Comparison of ENCODE assay signal across 8 cellular contexts in the genomic region with DNA sequence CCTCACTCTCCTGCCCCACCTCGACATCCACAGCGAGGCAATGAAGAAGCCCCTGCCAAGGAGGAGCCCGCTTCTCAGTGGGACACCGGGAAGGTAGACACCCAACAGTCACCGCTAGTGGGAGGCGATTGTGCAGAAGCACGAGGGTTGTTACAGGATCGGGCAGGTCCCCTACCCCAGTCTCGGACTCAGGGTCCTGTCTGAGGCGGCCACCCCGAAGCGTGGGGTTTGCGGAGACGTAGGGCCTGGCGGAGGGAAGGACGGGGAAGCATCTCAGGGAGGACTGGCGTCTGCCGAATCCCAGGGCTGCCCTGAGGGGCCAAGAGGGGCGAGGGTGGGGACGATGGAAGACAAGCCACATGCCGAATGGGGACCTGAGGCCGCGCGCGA.
A peak's percentile ranks its signal among the peaks of the same experiment; 100 is the strongest.
DNase-seq lines count a peak whose midpoint lies in the region; ATAC-seq, FAIRE-seq and TF ChIP-seq lines count a peak whose summit lies in the region.
"Not testable (repeated sequence)": the region's sequence is repeated elsewhere in the genome, so short reads cannot be mapped to it uniquely, and the experiment has no call there.

No MANE protein-coding gene starts in this region.

- not testable (repeated sequence) for H3K27me3 ChIP-seq in KMS-11 (ENCODE audit: insufficient read depth, low read depth); dorsolateral prefrontal cortex; kidney epithelial cell (ENCODE audit: control insufficient read depth, insufficient read depth, low read length)

- not testable (repeated sequence) for H4K20me1 ChIP-seq in KMS-11 (ENCODE audit: insufficient read depth)

- peak overlapping the region; percentile 56; the same call in 1 of the 2 replicates for H3K9ac ChIP-seq in KMS-11

- H3K36me3 Mint-ChIP-seq in activated CD4-positive, alpha-beta memory T cell treated with anti-CD3 and anti-CD28 coated beads, Interleukin-2, amount 10 ng/mL, durations not matched to agents 7 days and 5 days (ENCODE audit: low read depth); progenitor cell of endocrine pancreas (ENCODE audit: insufficient read depth): not testable (repeated sequence)

- intact Hi-C loops in dorsolateral prefrontal cortex (cut with DNase I) = not testable (repeated sequence)

- CTCF ChIA-PET in A549 (lab: Yijun Ruan, JAX); activated CD4-positive, alpha-beta memory T cell treated with anti-CD3 and anti-CD28 coated beads, Interleukin-2, amount 10 ng/mL, durations not matched to agents 7 days and 5 days (lab: Charles Lee): not testable (repeated sequence)

- not testable (repeated sequence) for H3K79me2 ChIP-seq in KMS-11 (ENCODE audit: insufficient read depth, low read depth)

- TF ChIP-seq RAD21 in A549 (conservative IDR thresholded peaks at IDR 0.05 in 1 of 2, IDR thresholded peaks at IDR 0.05 in 1 of 2) = not testable (repeated sequence)

- peaks cover 30% of the 10 kb centered on the region for H3K4me1 Mint-ChIP-seq in activated CD4-positive, alpha-beta memory T cell treated with anti-CD3 and anti-CD28 coated beads, Interleukin-2, amount 10 ng/mL, durations not matched to agents 7 days and 5 days
- peaks cover 17% of the 10 kb centered on the region for H3K4me1 Mint-ChIP-seq in progenitor cell of endocrine pancreas (ENCODE audit: low read depth)

- H3K9me3 Mint-ChIP-seq in activated CD4-positive, alpha-beta memory T cell treated with anti-CD3 and anti-CD28 coated beads, Interleukin-2, amount 10 ng/mL, durations not matched to agents 7 days and 5 days; progenitor cell of endocrine pancreas (ENCODE audit: low read depth): not testable (repeated sequence)

- POLR2A ChIA-PET in A549 (lab: Yijun Ruan, JAX); activated CD4-positive, alpha-beta memory T cell treated with anti-CD3 and anti-CD28 coated beads, Interleukin-2, amount 10 ng/mL, durations not matched to agents 7 days and 5 days (lab: Charles Lee): not testable (repeated sequence)

- H3K4me1 ChIP-seq in A549 = not testable (repeated sequence)
- H3K4me1 ChIP-seq in KMS-11 (ENCODE audit: low read depth, poor library complexity, severe bottlenecking) = peaks cover 12% of the 10 kb centered on the region

- not testable (repeated sequence) for H3K27me3 Mint-ChIP-seq in activated CD4-positive, alpha-beta memory T cell treated with anti-CD3 and anti-CD28 coated beads, Interleukin-2, amount 10 ng/mL, durations not matched to agents 7 days and 5 days; progenitor cell of endocrine pancreas

- peak overlapping the region; percentile 85 for H3K4me3 Mint-ChIP-seq in activated CD4-positive, alpha-beta memory T cell treated with anti-CD3 and anti-CD28 coated beads, Interleukin-2, amount 10 ng/mL, durations not matched to agents 7 days and 5 days
- peak overlapping the region; percentile 95 for H3K4me3 Mint-ChIP-seq in progenitor cell of endocrine pancreas (ENCODE audit: low read depth)

- not testable (repeated sequence) for TF ChIP-seq CTCF in A549 (IDR thresholded peaks at IDR 0.05); KMS-11 (conservative IDR thresholded peaks at IDR 0.05; ENCODE audit: low read depth, low read length); dorsolateral prefrontal cortex (IDR thresholded peaks at IDR 0.05 in 54 of 56, conservative IDR thresholded peaks at IDR 0.05 in 2 of 56; ENCODE audit: low read depth in 1 of 56, partially characterized antibody in 56 of 56); kidney epithelial cell (IDR thresholded peaks at IDR 0.05; ENCODE audit: insufficient read depth, low read length, poor library complexity, severe bottlenecking); progenitor cell of endocrine pancreas (IDR thresholded peaks at IDR 0.05; ENCODE audit: unreplicated experiment)

- ATAC-seq in A549 = peak; percentile 76 to 77
- ATAC-seq in GM18868 (IDR thresholded peaks at IDR 0.05; ENCODE audit: unreplicated experiment) = peak; percentile 46
- peak; percentile 20 for ATAC-seq in HG02763 (IDR thresholded peaks at IDR 0.05; ENCODE audit: unreplicated experiment)

- H3K4me2 ChIP-seq in A549 = peak overlapping the region; percentile 61
- peak overlapping the region; percentile 81 for H3K4me2 ChIP-seq in KMS-11

- not testable (repeated sequence) for H3K9me3 ChIP-seq in A549

- not testable (repeated sequence) for H3K36me3 ChIP-seq in KMS-11 (ENCODE audit: insufficient read depth); kidney epithelial cell (ENCODE audit: control insufficient read depth, insufficient read depth, low read length)

- H2AFZ ChIP-seq in KMS-11 (ENCODE audit: low read depth) = peak overlapping the region; percentile 62; the same call in 1 of the 2 replicates

- H3K27ac Mint-ChIP-seq in activated CD4-positive, alpha-beta memory T cell treated with anti-CD3 and anti-CD28 coated beads, Interleukin-2, amount 10 ng/mL, durations not matched to agents 7 days and 5 days = peak overlapping the region; percentile 92
- peak overlapping the region; percentile 88 for H3K27ac Mint-ChIP-seq in progenitor cell of endocrine pancreas

- not testable (repeated sequence) for FAIRE-seq in A549 (lab: Jason Lieb, UNC)

- TF ChIP-seq POLR2A in A549 (IDR thresholded peaks at IDR 0.05; ENCODE audit: low read length) = not testable (repeated sequence)

- peak overlapping the region; percentile 78 to 88 for H3K27ac ChIP-seq in A549
- peak overlapping the region; percentile 45; the same call in 1 of the 2 replicates for H3K27ac ChIP-seq in KMS-11
- peak overlapping the region in 53 of 59 donors; percentile 28 to 96 (median 84) for H3K27ac ChIP-seq in dorsolateral prefrontal cortex

- TF ChIP-seq EP300 in A549 (IDR thresholded peaks at IDR 0.05) = not testable (repeated sequence)

- peak in 1 of 2 experiments; percentile 12 for DNase-seq in A549 (ENCODE audit: low read depth in 1 of 2, low spot score in 1 of 2)
- DNase-seq in activated CD4-positive, alpha-beta memory T cell treated with anti-CD3 and anti-CD28 coated beads, Interleukin-2, amount 10 ng/mL, durations not matched to agents 7 days and 5 days; kidney epithelial cell (ENCODE audit: low read depth); progenitor cell of endocrine pancreas (ENCODE audit: low spot score, unreplicated experiment): not testable (repeated sequence)
- DNase-seq in dorsolateral prefrontal cortex = peak in 1 of 10 donors; percentile 7

- H3K4me3 ChIP-seq in A549 = peak overlapping the region; percentile 65
- H3K4me3 ChIP-seq in KMS-11 (IDR thresholded peaks at IDR 0.05; ENCODE audit: insufficient read depth, low read depth, low read length) = peak overlapping the region; percentile 67
- peak overlapping the region; percentile 39 to 82 (median 70) for H3K4me3 ChIP-seq in dorsolateral prefrontal cortex
- H3K4me3 ChIP-seq in kidney epithelial cell (ENCODE audit: low read depth, low read length) = peak overlapping the region; percentile 74

- 0% methylated on average over 9 of the region's 25 CpGs for WGBS in A549 (ENCODE audit: missing lambda C conversion rate)

Comparison
In these comparisons a context has a peak if more than half of its experiments do, and no peak if none do; other contexts are left out.
1. ATAC-seq: peak in every context shown above with its lines; median percentile 76 in A549; 46 in GM18868; 20 in HG02763.